In genomic region chr4:183659029-183659870, GRCh38 we compare ENCODE assay signal across 8 cellular contexts. TPM values are rescaled to one million over a fixed set of nuclear protein-coding genes. Genes with fewer than 3 reads are reported as not detected.
DNase-seq lines count a peak whose midpoint lies in the region; ATAC-seq, FAIRE-seq and TF ChIP-seq lines count a peak whose summit lies in the region.

TSS of gene RWDD4 (minus strand) at chr4:183659185. CDS start at chr4:183658952, 233 bp downstream.
TSS of gene TRAPPC11 (plus strand) at chr4:183659293. CDS start at chr4:183663868, 4,575 bp downstream.

- H3K9ac ChIP-seq in SU-DHL-6 (ENCODE audit: low read length) = peak within 1 kb of the TSS; percentile 88

- no peaks in the 10 kb centered on the region for H3K27me3 ChIP-seq in SU-DHL-6 (ENCODE audit: low read length)
- H3K27me3 ChIP-seq in pancreas = no peaks in the 10 kb centered on the region
- H3K27me3 ChIP-seq in tibial artery = no peaks in the 10 kb centered on the region

- H2AFZ ChIP-seq in SU-DHL-6 (ENCODE audit: low read depth, low read length, severe bottlenecking) = peak within 1 kb of the TSS; percentile 80

- H3K36me3 ChIP-seq in SU-DHL-6 (ENCODE audit: low read length) (peaks cover 3% of the 10 kb centered on the region; the same call in 1 of the 2 replicates), pancreas (no peaks in the 10 kb centered on the region), tibial artery (peaks cover 0 to 14% (median 0%) of the 10 kb centered on the region in 3 donors)

- 0 out of 2 replicates have a peak, but pooled peaks cover 4% of the 10 kb centered on the region for H3F3A ChIP-seq in SU-DHL-6 (ENCODE audit: insufficient read depth)

- H3K4me1 ChIP-seq in pancreas (peaks cover 11 to 18% (median 14%) of the 10 kb centered on the region in 3 donors), tibial artery (peaks cover 0 to 36% (median 21%) of the 10 kb centered on the region in 4 donors)

- no peaks in the 10 kb centered on the region for H4K20me1 ChIP-seq in SU-DHL-6 (ENCODE audit: low read depth, low read length)

- intact Hi-C loops in Right ventricle myocardium inferior (cut with DNase I) = loop anchor here (2.0 kb wide), 2 partner anchors 154 to 186 kb away; partner anchors contain the start of gene ING2
- intact Hi-C loops in pancreas (cut with DNase I) = no loop called here
- intact Hi-C loops in tibial artery (cut with DNase I; ENCODE audit: low total_unique reads) = loop anchor here (2.0 to 10.0 kb wide), 3 partner anchors 154 to 214 kb away; partner anchors contain the start of genes CDKN2AIP and ING2

- peak; percentile 80 for DNase-seq in NCI-H128 (lab: John Stamatoyannopoulos, UW; ENCODE audit: unreplicated experiment)
- peak; percentile 88 for DNase-seq in activated naive CD8-positive, alpha-beta T cell treated with anti-CD3 and anti-CD28 coated beads, Interleukin-2, amount 50 U/mL, for 16 hours (ENCODE audit: low read depth, low spot score)
- peak; percentile 98 for DNase-seq in Right ventricle myocardium inferior (ENCODE audit: missing footprints)
- peak; percentile 93 to 98 (median 98) for DNase-seq in pancreas
- peak; percentile 96 to 99 for DNase-seq in tibial artery

- H3K79me2 ChIP-seq in SU-DHL-6 (ENCODE audit: insufficient read depth, low read length) = peaks cover 47% of the 10 kb centered on the region

- H3K9me3 ChIP-seq in SU-DHL-6 (ENCODE audit: insufficient read depth, low read length) (no peaks in the 10 kb centered on the region), pancreas (no peaks in the 10 kb centered on the region), tibial artery (no peaks in the 10 kb centered on the region)

- peak within 1 kb of the TSS; percentile 99 for H3K4me2 ChIP-seq in SU-DHL-6 (ENCODE audit: low read depth, low read length, poor library complexity, severe bottlenecking)

- ATAC-seq in HG02678 (IDR thresholded peaks at IDR 0.05; ENCODE audit: unreplicated experiment) = peak; percentile 99
- peak; percentile 100 for ATAC-seq in Right ventricle myocardium inferior
- ATAC-seq in pancreas = peak; percentile 99 to 100 (median 99)

- 0% methylated on average over 47 to 57 of the region's 63 CpGs for WGBS in pancreas, 2 donors

- H3K4me3 ChIP-seq in SU-DHL-6 (ENCODE audit: insufficient read depth, low read length, poor library complexity, severe bottlenecking) (peak within 1 kb of the TSS; percentile 79), pancreas (peak within 1 kb of the TSS; percentile 69 to 98 (median 90)), tibial artery (peak within 1 kb of the TSS; percentile 70 to 82)

- no peak for FAIRE-seq in pancreas (lab: Jason Lieb, UNC)

- H3K9me2 ChIP-seq in SU-DHL-6 (replicated peaks; ENCODE audit: insufficient read depth, low read length) = no peaks in the 10 kb centered on the region

- peak; percentile 27; the same call in 1 of the 3 replicates for TF ChIP-seq CTCF in GM12872 (IDR thresholded peaks at IDR 0.05; ENCODE audit: insufficient read depth, low read depth, low read length)
- TF ChIP-seq CTCF in SU-DHL-6 (IDR thresholded peaks at IDR 0.05; ENCODE audit: insufficient read depth, low read length, poor library complexity, severe bottlenecking) = no peak
- TF ChIP-seq CTCF in pancreas (IDR thresholded peaks at IDR 0.05) = peak in 1 of 4 donors; percentile 30
- TF ChIP-seq CTCF in tibial artery (IDR thresholded peaks at IDR 0.05) = peak; percentile 39 to 51

- H3K27ac ChIP-seq in SU-DHL-6 (ENCODE audit: low read depth, low read length) = peak within 1 kb of the TSS; percentile 62
- H3K27ac ChIP-seq in pancreas = peak within 1 kb of the TSS; percentile 71 to 92 (median 88)
- H3K27ac ChIP-seq in tibial artery = peak within 1 kb of the TSS; percentile 90 to 92

RNA-seq across cellular contexts. Expression of gene RWDD4, which starts in this region (rescaled TPM):
- total RNA-seq in Right ventricle myocardium inferior (15.5 TPM), pancreas (10 to 100 TPM in 5 of 6 donors, 1 to 10 TPM in 1; 9.1 to 14.0 (median 12.8) TPM)
- polyA plus RNA-seq in pancreas = 10 to 100 TPM in 1 of 2 donors, 1 to 10 TPM in 1; 8.5 to 15.4 TPM

RNA-seq across cellular contexts. Expression of gene TRAPPC11, which starts in this region (rescaled TPM):
- total RNA-seq in Right ventricle myocardium inferior = 17.8 TPM
- 10 to 100 TPM; 15.0 to 19.2 (median 16.3) TPM for total RNA-seq in pancreas
- 10 to 100 TPM in 1 of 2 donors, 1 to 10 TPM in 1; 8.6 to 12.1 TPM for polyA plus RNA-seq in pancreas

Comparison
In these comparisons a context has a peak if more than half of its experiments do, and no peak if none do; other contexts are left out.
1. Peak in every context shown above with its lines: DNase-seq, ATAC-seq, H3K4me3 ChIP-seq and H3K27ac ChIP-seq.
2. intact Hi-C loops: an anchor here in Right ventricle myocardium inferior (2.0 kb wide) and tibial artery (2.0 to 10.0 kb wide); none called in pancreas.